ENCODE assay signal across 7 cellular contexts in genomic region chr12:112937741-112938719, GRCh38. TPM values are rescaled to one million over a fixed set of nuclear protein-coding genes. Genes with fewer than 3 reads are reported as not detected.
DNase-seq lines count a peak whose midpoint lies in the region; ATAC-seq, FAIRE-seq and TF ChIP-seq lines count a peak whose summit lies in the region.

OAS3 (plus strand) TSS chr12:112938474; CDS start chr12:112938531, 57 bp downstream.

- no peaks in the 10 kb centered on the region for H3K9me3 Mint-ChIP-seq in activated naive CD8-positive, alpha-beta T cell (ENCODE audit: low read depth)

- H3K4me3 Mint-ChIP-seq in activated naive CD8-positive, alpha-beta T cell: peak within 1 kb of the TSS; percentile 90

- peak within 1 kb of the TSS; percentile 92 for H3K27ac Mint-ChIP-seq in activated naive CD8-positive, alpha-beta T cell

- H3K27me3 ChIP-seq in pancreas (no peaks in the 10 kb centered on the region), thymus (ENCODE audit: control insufficient read depth, insufficient read depth) (no peaks in the 10 kb centered on the region)

- H3K4me3 ChIP-seq in pancreas (peak within 1 kb of the TSS; percentile 64 to 78 (median 69)), thymus (ENCODE audit: low read length) (peak within 1 kb of the TSS; percentile 64)

- DNase-seq in GM12891 (ENCODE audit: insufficient read length, low spot score) (peak; percentile 31), HS-5 (ENCODE audit: low read depth) (peak; percentile 56), Right ventricle myocardium inferior (ENCODE audit: missing footprints) (peak; percentile 93), pancreas (peak; percentile 80 to 90 (median 88))

- H3K9me3 ChIP-seq in pancreas (no peaks in the 10 kb centered on the region), thymus (ENCODE audit: control insufficient read depth) (no peaks in the 10 kb centered on the region)

- TF ChIP-seq POLR2A in GM12891 (IDR thresholded peaks at IDR 0.05; ENCODE audit: low read depth, low read length): no peak

- no peak for TF ChIP-seq CTCF in pancreas (IDR thresholded peaks at IDR 0.05)

- no peaks in the 10 kb centered on the region for H3K36me3 Mint-ChIP-seq in activated naive CD8-positive, alpha-beta T cell

- peaks cover 40% of the 10 kb centered on the region for H3K4me1 Mint-ChIP-seq in activated naive CD8-positive, alpha-beta T cell (ENCODE audit: low read depth)

- H3K4me1 ChIP-seq in pancreas (peaks cover 0 to 10% (median 6%) of the 10 kb centered on the region in 3 donors), thymus (ENCODE audit: control insufficient read depth, insufficient read depth, low read length) (peaks cover 12% of the 10 kb centered on the region)

- H3K36me3 ChIP-seq in pancreas: no peaks in the 10 kb centered on the region
- H3K36me3 ChIP-seq in thymus (ENCODE audit: control insufficient read depth, insufficient read depth): no peaks in the 10 kb centered on the region

- H3K27ac ChIP-seq in pancreas (peak within 1 kb of the TSS; percentile 34 to 72 (median 58)), thymus (ENCODE audit: low read depth) (peak within 1 kb of the TSS; percentile 80)

- WGBS in pancreas, 2 donors: 9 to 12% methylated on average over 39 to 50 of the region's 50 CpGs
- 12% methylated on average over 50 of the region's 50 CpGs for WGBS in thymus

- intact Hi-C loops in Right ventricle myocardium inferior (cut with DNase I): loop anchor here (5.0 kb wide), 2 partner anchors 36 to 39 kb away; partner anchors contain the start of gene OAS2
- intact Hi-C loops in pancreas (cut with DNase I): no loop called here

- peak; percentile 87 for FAIRE-seq in GM12891 (lab: Jason Lieb, UNC)
- no peak for FAIRE-seq in pancreas (lab: Jason Lieb, UNC)

- no peaks in the 10 kb centered on the region for H3K27me3 Mint-ChIP-seq in activated naive CD8-positive, alpha-beta T cell

- ATAC-seq in SK-N-SH treated with all-trans-retinoic acid at 6 μM for 48 hours: peak; percentile 85
- ATAC-seq in Right ventricle myocardium inferior: peak; percentile 95
- peak; percentile 85 to 96 (median 96) for ATAC-seq in pancreas

TF ChIP-seq in GM12891, 5 proteins besides CTCF, POLR2A, EP300 and RAD21:
- TF ChIP-seq PAX5 (IDR thresholded peaks at IDR 0.05; ENCODE audit: insufficient read depth, low read length, severe bottlenecking) (no peak), SPI1 (IDR thresholded peaks at IDR 0.05; ENCODE audit: low read depth, low read length) (peak; percentile 57)

TF ChIP-seq in SK-N-SH treated with all-trans-retinoic acid at 6 μM for 48 hours, 23 proteins besides CTCF, POLR2A, EP300 and RAD21:
- no peak for TF ChIP-seq ESRRG (CRISPR knock-in tag; IDR thresholded peaks at IDR 0.05)
- TF ChIP-seq ZFP3 (CRISPR knock-in tag; IDR thresholded peaks at IDR 0.05): no peak
- no peak for TF ChIP-seq TOX (CRISPR knock-in tag; IDR thresholded peaks at IDR 0.05; ENCODE audit: borderline replicate concordance)
- no peak for TF ChIP-seq ZC3H10 (CRISPR knock-in tag; IDR thresholded peaks at IDR 0.05)
- TF ChIP-seq RARB (CRISPR knock-in tag; IDR thresholded peaks at IDR 0.05): no peak
- TF ChIP-seq TCF4 (CRISPR knock-in tag; IDR thresholded peaks at IDR 0.05; ENCODE audit: borderline replicate concordance): no peak
- TF ChIP-seq, protein P1, sequence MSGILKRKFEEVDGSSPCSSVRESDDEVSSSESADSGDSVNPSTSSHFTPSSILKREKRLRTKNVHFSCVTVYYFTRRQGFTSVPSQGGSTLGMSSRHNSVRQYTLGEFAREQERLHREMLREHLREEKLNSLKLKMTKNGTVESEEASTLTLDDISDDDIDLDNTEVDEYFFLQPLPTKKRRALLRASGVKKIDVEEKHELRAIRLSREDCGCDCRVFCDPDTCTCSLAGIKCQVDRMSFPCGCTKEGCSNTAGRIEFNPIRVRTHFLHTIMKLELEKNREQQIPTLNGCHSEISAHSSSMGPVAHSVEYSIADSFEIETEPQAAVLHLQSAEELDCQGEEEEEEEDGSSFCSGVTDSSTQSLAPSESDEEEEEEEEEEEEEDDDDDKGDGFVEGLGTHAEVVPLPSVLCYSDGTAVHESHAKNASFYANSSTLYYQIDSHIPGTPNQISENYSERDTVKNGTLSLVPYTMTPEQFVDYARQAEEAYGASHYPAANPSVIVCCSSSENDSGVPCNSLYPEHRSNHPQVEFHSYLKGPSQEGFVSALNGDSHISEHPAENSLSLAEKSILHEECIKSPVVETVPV (CRISPR knock-in tag; IDR thresholded peaks at IDR 0.05): no peak
- TF ChIP-seq, protein P2, sequence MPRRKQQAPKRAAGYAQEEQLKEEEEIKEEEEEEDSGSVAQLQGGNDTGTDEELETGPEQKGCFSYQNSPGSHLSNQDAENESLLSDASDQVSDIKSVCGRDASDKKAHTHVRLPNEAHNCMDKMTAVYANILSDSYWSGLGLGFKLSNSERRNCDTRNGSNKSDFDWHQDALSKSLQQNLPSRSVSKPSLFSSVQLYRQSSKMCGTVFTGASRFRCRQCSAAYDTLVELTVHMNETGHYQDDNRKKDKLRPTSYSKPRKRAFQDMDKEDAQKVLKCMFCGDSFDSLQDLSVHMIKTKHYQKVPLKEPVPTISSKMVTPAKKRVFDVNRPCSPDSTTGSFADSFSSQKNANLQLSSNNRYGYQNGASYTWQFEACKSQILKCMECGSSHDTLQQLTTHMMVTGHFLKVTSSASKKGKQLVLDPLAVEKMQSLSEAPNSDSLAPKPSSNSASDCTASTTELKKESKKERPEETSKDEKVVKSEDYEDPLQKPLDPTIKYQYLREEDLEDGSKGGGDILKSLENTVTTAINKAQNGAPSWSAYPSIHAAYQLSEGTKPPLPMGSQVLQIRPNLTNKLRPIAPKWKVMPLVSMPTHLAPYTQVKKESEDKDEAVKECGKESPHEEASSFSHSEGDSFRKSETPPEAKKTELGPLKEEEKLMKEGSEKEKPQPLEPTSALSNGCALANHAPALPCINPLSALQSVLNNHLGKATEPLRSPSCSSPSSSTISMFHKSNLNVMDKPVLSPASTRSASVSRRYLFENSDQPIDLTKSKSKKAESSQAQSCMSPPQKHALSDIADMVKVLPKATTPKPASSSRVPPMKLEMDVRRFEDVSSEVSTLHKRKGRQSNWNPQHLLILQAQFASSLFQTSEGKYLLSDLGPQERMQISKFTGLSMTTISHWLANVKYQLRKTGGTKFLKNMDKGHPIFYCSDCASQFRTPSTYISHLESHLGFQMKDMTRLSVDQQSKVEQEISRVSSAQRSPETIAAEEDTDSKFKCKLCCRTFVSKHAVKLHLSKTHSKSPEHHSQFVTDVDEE (CRISPR knock-in tag; IDR thresholded peaks at IDR 0.05): no peak
- TF ChIP-seq, protein P3, sequence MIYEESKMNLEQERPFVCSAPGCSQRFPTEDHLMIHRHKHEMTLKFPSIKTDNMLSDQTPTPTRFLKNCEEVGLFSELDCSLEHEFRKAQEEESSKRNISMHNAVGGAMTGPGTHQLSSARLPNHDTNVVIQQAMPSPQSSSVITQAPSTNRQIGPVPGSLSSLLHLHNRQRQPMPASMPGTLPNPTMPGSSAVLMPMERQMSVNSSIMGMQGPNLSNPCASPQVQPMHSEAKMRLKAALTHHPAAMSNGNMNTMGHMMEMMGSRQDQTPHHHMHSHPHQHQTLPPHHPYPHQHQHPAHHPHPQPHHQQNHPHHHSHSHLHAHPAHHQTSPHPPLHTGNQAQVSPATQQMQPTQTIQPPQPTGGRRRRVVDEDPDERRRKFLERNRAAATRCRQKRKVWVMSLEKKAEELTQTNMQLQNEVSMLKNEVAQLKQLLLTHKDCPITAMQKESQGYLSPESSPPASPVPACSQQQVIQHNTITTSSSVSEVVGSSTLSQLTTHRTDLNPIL (CRISPR knock-in tag; IDR thresholded peaks at IDR 0.05; ENCODE audit: low read depth): no peak
- TF ChIP-seq SNAI2 (CRISPR knock-in tag; IDR thresholded peaks at IDR 0.05): no peak
- TF ChIP-seq OSR1 (CRISPR knock-in tag; IDR thresholded peaks at IDR 0.05): no peak
- no peak for TF ChIP-seq ZNF8 (CRISPR knock-in tag; IDR thresholded peaks at IDR 0.05)
- no peak for TF ChIP-seq ARNTL (CRISPR knock-in tag; IDR thresholded peaks at IDR 0.05; ENCODE audit: borderline replicate concordance, low read depth)
- TF ChIP-seq PPARA (CRISPR knock-in tag; IDR thresholded peaks at IDR 0.05; ENCODE audit: borderline replicate concordance): no peak
- TF ChIP-seq, protein P4, sequence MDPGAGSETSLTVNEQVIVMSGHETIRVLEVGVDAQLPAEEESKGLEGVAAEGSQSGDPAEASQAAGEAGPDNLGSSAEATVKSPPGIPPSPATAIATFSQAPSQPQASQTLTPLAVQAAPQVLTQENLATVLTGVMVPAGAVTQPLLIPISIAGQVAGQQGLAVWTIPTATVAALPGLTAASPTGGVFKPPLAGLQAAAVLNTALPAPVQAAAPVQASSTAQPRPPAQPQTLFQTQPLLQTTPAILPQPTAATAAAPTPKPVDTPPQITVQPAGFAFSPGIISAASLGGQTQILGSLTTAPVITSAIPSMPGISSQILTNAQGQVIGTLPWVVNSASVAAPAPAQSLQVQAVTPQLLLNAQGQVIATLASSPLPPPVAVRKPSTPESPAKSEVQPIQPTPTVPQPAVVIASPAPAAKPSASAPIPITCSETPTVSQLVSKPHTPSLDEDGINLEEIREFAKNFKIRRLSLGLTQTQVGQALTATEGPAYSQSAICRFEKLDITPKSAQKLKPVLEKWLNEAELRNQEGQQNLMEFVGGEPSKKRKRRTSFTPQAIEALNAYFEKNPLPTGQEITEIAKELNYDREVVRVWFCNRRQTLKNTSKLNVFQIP (CRISPR knock-in tag; IDR thresholded peaks at IDR 0.05; ENCODE audit: borderline replicate concordance, low read depth): no peak
- TF ChIP-seq ZNF70 (CRISPR knock-in tag; IDR thresholded peaks at IDR 0.05): no peak
- no peak for TF ChIP-seq GLIS3 (CRISPR knock-in tag; IDR thresholded peaks at IDR 0.05)
- TF ChIP-seq ISL1 (CRISPR knock-in tag; IDR thresholded peaks at IDR 0.05): no peak

RNA-seq across cellular contexts. Expression of gene OAS3, which starts in this region (rescaled TPM):
- 24.1 TPM for polyA plus RNA-seq in GM12891 (2012; ENCODE audit: low read depth, missing spikeins)
- total RNA-seq in Right ventricle myocardium inferior (5.7 TPM), pancreas (1 to 10 TPM; 2.6 to 8.8 (median 4.6) TPM)
- polyA plus RNA-seq in pancreas (1 to 10 TPM; 1.7 to 2.3 TPM), thymus (10.2 TPM)

Comparison
In these comparisons a context has a peak if more than half of its experiments do, and no peak if none do; other contexts are left out.
1. Peak in every context shown above with its lines: DNase-seq, ATAC-seq, H3K4me3 ChIP-seq and H3K27ac ChIP-seq.
2. DNase-seq: peak in every context shown above with its lines; median percentile 93 in Right ventricle myocardium inferior; 88 in pancreas; 56 in HS-5; 31 in GM12891.